Comparison of ENCODE assay signal across 16 cellular contexts in the genomic region with DNA sequence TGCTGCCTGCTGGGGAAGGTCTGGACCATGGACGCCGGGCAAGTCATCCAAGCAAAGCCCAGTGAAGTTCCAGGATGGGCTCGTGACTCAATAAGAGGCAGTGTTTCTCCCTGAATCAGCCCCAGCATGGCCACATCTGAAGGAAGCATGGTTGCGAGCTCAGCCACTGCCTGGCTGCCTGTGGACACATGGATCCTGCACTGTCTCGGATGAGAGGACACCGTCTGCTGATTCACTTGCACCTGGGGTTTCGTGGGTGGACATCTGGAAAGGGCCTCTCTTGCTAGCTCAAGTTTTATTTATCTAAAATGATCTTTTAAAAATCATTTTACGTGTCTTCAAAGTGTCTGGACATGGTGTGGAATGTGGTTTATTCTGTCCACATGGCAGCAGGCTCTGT.
DNase-seq lines count a peak whose midpoint lies in the region; ATAC-seq, FAIRE-seq and TF ChIP-seq lines count a peak whose summit lies in the region.
"Had no signal": no experiment of that assay in that cellular context is flagged by ENCODE, and none has a peak within 500 bp of the region (broad histone marks: within the 10 kb centered on the region; RNA-seq: fewer than 3 reads in every experiment).

No MANE protein-coding gene starts in this region.

- no peaks in the 10 kb centered on the region for H3K36me3 ChIP-seq in breast epithelium
- no peaks in the 10 kb centered on the region for H3K36me3 ChIP-seq in mammary epithelial cell (ENCODE audit: insufficient read depth, low read length)
- H3K36me3 ChIP-seq: HAP-1, thoracic aorta had no signal

- H3K4me3 ChIP-seq in breast epithelium (no peak overlapping the region), mammary epithelial cell (replicated peaks in 1 of 3; ENCODE audit: insufficient read depth in 1 of 3, low read depth in 2 of 3, low read length in 3 of 3) (no peak overlapping the region)
- H3K4me3 ChIP-seq: A549, HAP-1, thoracic aorta had no signal

- in situ Hi-C loops in mammary epithelial cell (cut with MboI; ENCODE audit: low sequenced_read_pairs in 2 of 2): no loop called here

- H3K4me1 Mint-ChIP-seq in MCF 10A (ENCODE audit: insufficient read depth, unreplicated experiment): peaks cover 55% of the 10 kb centered on the region
- H3K4me1 Mint-ChIP-seq: naive B cell had no signal

- H3K4me2 ChIP-seq in mammary epithelial cell (ENCODE audit: insufficient read depth, low read depth, low read length): peak overlapping the region; percentile 5
- H3K4me2 ChIP-seq: A549 had no signal

- DNase-seq in MCF 10A (ENCODE audit: unreplicated experiment) (peak; percentile 14), breast epithelium (ENCODE audit: low spot score in 2 of 2) (no peak), mammary epithelial cell (peak; percentile 96), kidney tubule cell (ENCODE audit: low spot score) (peak; percentile 99), urothelium cell line (ENCODE audit: low spot score) (peak; percentile 20)
- no peak for DNase-seq in activated effector memory CD4-positive, alpha-beta T cell treated with anti-CD3 and anti-CD28 coated beads, Interleukin-2, amount 50 U/mL, for 16 hours
- DNase-seq: activated CD4-positive, alpha-beta memory T cell treated with anti-CD3 and anti-CD28 coated beads for 36 hours; DMS79; naive B cell; NCI-H1092 treated with DMSO at 0.1 percent for 48 hours; PC-3 had no signal

- H3K27ac Mint-ChIP-seq in MCF 10A (ENCODE audit: low read depth, unreplicated experiment): peak overlapping the region; percentile 75
- H3K27ac Mint-ChIP-seq: activated CD4-positive, alpha-beta memory T cell treated with anti-CD3 and anti-CD28 coated beads for 36 hours; naive B cell had no signal

- no peaks in the 10 kb centered on the region for H3K36me3 Mint-ChIP-seq in MCF 10A (ENCODE audit: insufficient read depth, unreplicated experiment)
- H3K36me3 Mint-ChIP-seq: activated CD4-positive, alpha-beta memory T cell treated with anti-CD3 and anti-CD28 coated beads for 36 hours had no signal

- H3K79me2 ChIP-seq in mammary epithelial cell (ENCODE audit: insufficient read depth, low read length): no peaks in the 10 kb centered on the region

- POLR2A ChIA-PET in MCF 10A (lab: Yijun Ruan, JAX): interaction anchor here (1.3 kb wide), 1 partner anchor 9 kb away, joined by 3 read pairs; no protein-coding TSS in a partner anchor

- intact Hi-C loops in MCF 10A (cut with micrococcal nuclease) (no loop called here), breast epithelium (cut with DNase I; ENCODE audit: low total_unique reads) (no loop called here), mammary epithelial cell (cut with micrococcal nuclease) (loop anchor here (5.0 to 10.0 kb wide), 3 partner anchors 167 to 262 kb away; partner anchors contain the start of gene FN1)

- H3K27me3 Mint-ChIP-seq in MCF 10A (ENCODE audit: insufficient read depth, unreplicated experiment): no peaks in the 10 kb centered on the region
- H3K27me3 Mint-ChIP-seq: activated CD4-positive, alpha-beta memory T cell treated with anti-CD3 and anti-CD28 coated beads for 36 hours; naive B cell had no signal

- CTCF ChIA-PET in MCF 10A (lab: Yijun Ruan, JAX) (interaction anchor here (0.6 kb wide), 1 partner anchor 41 kb away, joined by 3 read pairs; no protein-coding TSS in a partner anchor), mammary epithelial cell (lab: Charles Lee; ENCODE audit: low non-redundant PET) (no interaction called here)

- ATAC-seq in GM19035 (IDR thresholded peaks at IDR 0.05; ENCODE audit: unreplicated experiment) (no peak), GM19397 (IDR thresholded peaks at IDR 0.05; ENCODE audit: unreplicated experiment) (no peak)
- ATAC-seq: A549, PC-3 had no signal

- no peak overlapping the region for H3K9ac ChIP-seq in mammary epithelial cell (ENCODE audit: insufficient read depth, low read length)

- BruUV-seq in MCF 10A (replicated peaks; lab: Mats Ljungman, UMichigan) (no TSS peak), mammary epithelial cell (replicated peaks; lab: Mats Ljungman, UMichigan) (no TSS peak)

- WGBS in mammary epithelial cell (ENCODE audit: low coverage, missing lambda C conversion rate): 21% methylated on average over 8 of the region's 8 CpGs

- FAIRE-seq in urothelium cell line (lab: Jason Lieb, UNC): no peak
- FAIRE-seq: A549 had no signal

- no peaks in the 10 kb centered on the region for H3K9me3 Mint-ChIP-seq in MCF 10A (ENCODE audit: unreplicated experiment)
- H3K9me3 Mint-ChIP-seq: activated CD4-positive, alpha-beta memory T cell treated with anti-CD3 and anti-CD28 coated beads for 36 hours; naive B cell had no signal

- H3K9me3 ChIP-seq in breast epithelium (no peaks in the 10 kb centered on the region), mammary epithelial cell (replicated peaks; ENCODE audit: insufficient read depth, low read length) (peaks cover 2% of the 10 kb centered on the region)
- H3K9me3 ChIP-seq: A549, HAP-1, thoracic aorta had no signal

- H4K20me1 ChIP-seq in mammary epithelial cell (ENCODE audit: insufficient read depth, low read length): no peaks in the 10 kb centered on the region

- no peak overlapping the region for H3K27ac ChIP-seq in breast epithelium
- H3K27ac ChIP-seq in mammary epithelial cell (ENCODE audit: insufficient read depth, low read depth, low read length): peak overlapping the region; percentile 71
- H3K27ac ChIP-seq: thoracic aorta had no signal

- H3K4me1 ChIP-seq in breast epithelium (no peaks in the 10 kb centered on the region), mammary epithelial cell (ENCODE audit: insufficient read depth, low read length) (peaks cover 71% of the 10 kb centered on the region)
- H3K4me1 ChIP-seq: HAP-1 had no signal

- dilution Hi-C loops in mammary epithelial cell (cut with HindIII; ENCODE audit: low sequenced_read_pairs): no loop called here

- TF ChIP-seq POLR2A in breast epithelium (IDR thresholded peaks at IDR 0.05): no peak

- peak overlapping the region; percentile 84 for H2AFZ ChIP-seq in mammary epithelial cell (ENCODE audit: low read depth, low read length)

- no peak for TF ChIP-seq CTCF in MCF 10A (IDR thresholded peaks at IDR 0.05; ENCODE audit: unreplicated experiment)
- no peak for TF ChIP-seq CTCF in breast epithelium (IDR thresholded peaks at IDR 0.05)
- TF ChIP-seq CTCF in mammary epithelial cell (conservative IDR thresholded peaks at IDR 0.05 in 1 of 2, IDR thresholded peaks at IDR 0.05 in 1 of 2; ENCODE audit: extremely low read depth in 1 of 2, insufficient read depth in 1 of 2, low read depth in 1 of 2, low read length in 2 of 2): no peak

- no peaks in the 10 kb centered on the region for H3K27me3 ChIP-seq in breast epithelium
- no peaks in the 10 kb centered on the region for H3K27me3 ChIP-seq in mammary epithelial cell (ENCODE audit: insufficient read depth, low read length)

- H3K4me3 Mint-ChIP-seq in MCF 10A (ENCODE audit: unreplicated experiment): no peak overlapping the region
- H3K4me3 Mint-ChIP-seq: activated CD4-positive, alpha-beta memory T cell treated with anti-CD3 and anti-CD28 coated beads for 36 hours; naive B cell had no signal

Comparison
In these comparisons a context has a peak if more than half of its experiments do, and no peak if none do; other contexts are left out.
1. DNase-seq: peak in MCF 10A (single experiment), mammary epithelial cell (single experiment), kidney tubule cell (single experiment) and urothelium cell line (single experiment); none in breast epithelium (0 of 2) and activated effector memory CD4-positive, alpha-beta T cell treated with anti-CD3 and anti-CD28 coated beads, Interleukin-2, amount 50 U/mL, for 16 hours (single experiment).